ENCODE assay signal across 8 cellular contexts in genomic region chr17:40317880-40318834, GRCh38. TPM values are rescaled to one million over a fixed set of nuclear protein-coding genes. Genes with fewer than 3 reads are reported as not detected.
A peak's percentile ranks its signal among the peaks of the same experiment; 100 is the strongest.
DNase-seq lines count a peak whose midpoint lies in the region; ATAC-seq and TF ChIP-seq lines count a peak whose summit lies in the region.

No MANE protein-coding gene starts in this region.

- H3K36me3 Mint-ChIP-seq in activated CD8-positive, alpha-beta T cell treated with anti-CD3 and anti-CD28 coated beads for 36 hours (ENCODE audit: low read depth): peaks cover 8% of the 10 kb centered on the region

- peaks cover 77% of the 10 kb centered on the region for H3K4me1 Mint-ChIP-seq in activated CD8-positive, alpha-beta T cell treated with anti-CD3 and anti-CD28 coated beads for 36 hours (ENCODE audit: low read depth)

- H3K27ac Mint-ChIP-seq in activated CD8-positive, alpha-beta T cell treated with anti-CD3 and anti-CD28 coated beads for 36 hours: peak overlapping the region; percentile 99

- H3K4me3 Mint-ChIP-seq in activated CD8-positive, alpha-beta T cell treated with anti-CD3 and anti-CD28 coated beads for 36 hours: peak overlapping the region; percentile 98

- DNase-seq in NCI-H82 (lab: John Stamatoyannopoulos, UW) (peak; percentile 99), lung (ENCODE audit: low spot score) (peak; percentile 95)
- DNase-seq in activated CD8-positive, alpha-beta T cell treated with anti-CD3 and anti-CD28 coated beads for 36 hours: peak; percentile 95
- DNase-seq in stimulated activated CD4-positive, alpha-beta T cell treated with anti-CD3 and anti-CD28 coated beads, TNF-alpha, amount 100 ng/mL, for 24 hours (ENCODE audit: low read depth in 3 of 3): peak; percentile 84 to 92 (median 84)

- no peaks in the 10 kb centered on the region for H3K36me3 ChIP-seq in ectodermal cell (ENCODE audit: control insufficient read depth, insufficient read depth, low read length)
- peaks cover 0 to 3% of the 10 kb centered on the region in 2 donors for H3K36me3 ChIP-seq in lung (ENCODE audit: control insufficient read depth in 2 of 2, insufficient read depth in 2 of 2, low read length in 2 of 2)

- peaks cover 64% of the 10 kb centered on the region for H3K4me1 ChIP-seq in ectodermal cell (ENCODE audit: control insufficient read depth, insufficient read depth, low read length)
- peaks cover 34 to 64% of the 10 kb centered on the region in 2 donors for H3K4me1 ChIP-seq in lung (ENCODE audit: control insufficient read depth in 2 of 2, insufficient read depth in 2 of 2, low read length in 2 of 2)

- TF ChIP-seq CTCF in C4-2B (conservative IDR thresholded peaks at IDR 0.05) (no peak), lung (IDR thresholded peaks at IDR 0.05; ENCODE audit: control extremely low read depth, extremely low read depth) (no peak)
- no peak for TF ChIP-seq CTCF in activated CD8-positive, alpha-beta T cell treated with anti-CD3 and anti-CD28 coated beads for 36 hours (IDR thresholded peaks at IDR 0.05)

- H3K9me3 Mint-ChIP-seq in activated CD8-positive, alpha-beta T cell treated with anti-CD3 and anti-CD28 coated beads for 36 hours: no peaks in the 10 kb centered on the region

- peak; percentile 53 for ATAC-seq in GM19395 (IDR thresholded peaks at IDR 0.05; ENCODE audit: unreplicated experiment)
- ATAC-seq in HG03571 (IDR thresholded peaks at IDR 0.05; ENCODE audit: unreplicated experiment): peak; percentile 54
- ATAC-seq in activated CD8-positive, alpha-beta T cell treated with anti-CD3 and anti-CD28 coated beads for 36 hours: peak; percentile 68
- ATAC-seq in lung (ENCODE audit: insufficient read depth, low FRiP score): peak; percentile 92

- CTCF ChIA-PET in activated CD8-positive, alpha-beta T cell treated with anti-CD3 and anti-CD28 coated beads for 36 hours (lab: Charles Lee): interaction anchor here (1.2 to 42.0 kb wide), 14 partner anchors 8 to 221 kb away, joined by 3 to 780 read pairs (median 9); partner anchors contain the start of gene WIPF2

- H3K4me3 ChIP-seq in ectodermal cell (ENCODE audit: insufficient read depth, low read depth, low read length) (peak overlapping the region; percentile 89), lung (peak overlapping the region; percentile 86)

- POLR2A ChIA-PET in activated CD8-positive, alpha-beta T cell treated with anti-CD3 and anti-CD28 coated beads for 36 hours (lab: Charles Lee): interaction anchor here (0.7 to 11.5 kb wide), 13 partner anchors 8 to 54 kb away, joined by 3 to 101 read pairs (median 4); partner anchors contain the start of genes CDC6 and RARA

- no peaks in the 10 kb centered on the region for H3K9me3 ChIP-seq in ectodermal cell (ENCODE audit: control insufficient read depth, low read length)
- no peaks in the 10 kb centered on the region for H3K9me3 ChIP-seq in lung (ENCODE audit: control insufficient read depth in 2 of 2, insufficient read depth in 1 of 2, low read length in 1 of 2)

- WGBS in ectodermal cell, 2 experiments: 0 to 1% methylated on average over 70 of the region's 70 CpGs
- 0% methylated on average over 69 to 70 of the region's 70 CpGs for WGBS in lung, 2 donors

- H3K27me3 ChIP-seq in ectodermal cell (ENCODE audit: control insufficient read depth, insufficient read depth, low read length, poor library complexity, severe bottlenecking) (peaks cover 37% of the 10 kb centered on the region), lung (ENCODE audit: control insufficient read depth, insufficient read depth) (no peaks in the 10 kb centered on the region)

- intact Hi-C loops in activated CD8-positive, alpha-beta T cell treated with anti-CD3 and anti-CD28 coated beads for 36 hours (cut with micrococcal nuclease): no loop called here

- H3K27ac ChIP-seq in C4-2B: peak overlapping the region; percentile 84
- H3K27ac ChIP-seq in ectodermal cell (ENCODE audit: insufficient read depth, low read depth, low read length, poor library complexity, severe bottlenecking): no peak overlapping the region
- H3K27ac ChIP-seq in lung (ENCODE audit: low read depth in 1 of 2, low read length in 1 of 2): peak overlapping the region; percentile 93 to 97

- no peaks in the 10 kb centered on the region for H3K27me3 Mint-ChIP-seq in activated CD8-positive, alpha-beta T cell treated with anti-CD3 and anti-CD28 coated beads for 36 hours

RNA-seq across cellular contexts. Expression of gene RARA, which starts 9.2 kb away (rescaled TPM):
- total RNA-seq in activated CD8-positive, alpha-beta T cell treated with anti-CD3 and anti-CD28 coated beads for 36 hours: 10 to 100 TPM; 34.7 to 36.2 TPM
- 14.2 TPM for polyA plus RNA-seq in ectodermal cell (2013, experiment 1 of 4)
- polyA plus RNA-seq in ectodermal cell (2013, experiment 2 of 4): 19.1 TPM
- 16.9 TPM for polyA plus RNA-seq in ectodermal cell (2013, experiment 3 of 4)
- 19.9 TPM for polyA plus RNA-seq in ectodermal cell (2013, experiment 4 of 4)
- 10 to 100 TPM; 36.4 to 75.3 TPM for total RNA-seq in lung
- 10 to 100 TPM; 49.8 to 51.7 TPM for polyA plus RNA-seq in lung

RNA-seq across cellular contexts. Expression of gene CDC6, which starts 30.5 kb away (rescaled TPM):
- 100 to 1,000 TPM; 110 to 118 TPM for total RNA-seq in activated CD8-positive, alpha-beta T cell treated with anti-CD3 and anti-CD28 coated beads for 36 hours
- 66.7 TPM for polyA plus RNA-seq in ectodermal cell (2013, experiment 1 of 4)
- polyA plus RNA-seq in ectodermal cell (2013, experiment 2 of 4): 69.9 TPM
- 49.9 TPM for polyA plus RNA-seq in ectodermal cell (2013, experiment 3 of 4)
- polyA plus RNA-seq in ectodermal cell (2013, experiment 4 of 4): 49.4 TPM
- 1 to 10 TPM; 5.5 to 5.7 TPM for total RNA-seq in lung
- 1 to 10 TPM; 3.3 to 6.0 TPM for polyA plus RNA-seq in lung

RNA-seq across cellular contexts. Expression of gene GJD3, which starts 46.4 kb away (rescaled TPM):
- total RNA-seq in activated CD8-positive, alpha-beta T cell treated with anti-CD3 and anti-CD28 coated beads for 36 hours: not detected
- polyA plus RNA-seq in ectodermal cell (2013, experiment 1 of 4): not detected
- 0.46 TPM for polyA plus RNA-seq in ectodermal cell (2013, experiment 2 of 4)
- 0.32 TPM for polyA plus RNA-seq in ectodermal cell (2013, experiment 3 of 4)
- polyA plus RNA-seq in ectodermal cell (2013, experiment 4 of 4): not detected
- 1 to 10 TPM in 1 of 2 donors, not detected in 1; 3.6 TPM for total RNA-seq in lung
- polyA plus RNA-seq in lung: 1 to 10 TPM in 1 of 2 donors, under 1 TPM in 1; 0.53 to 1.4 TPM

Comparison
In these comparisons a context has a peak if more than half of its experiments do, and no peak if none do; other contexts are left out.
1. RNA of gene CDC6, which starts 30.5 kb away (total RNA-seq): 110 to 118 TPM in activated CD8-positive, alpha-beta T cell treated with anti-CD3 and anti-CD28 coated beads for 36 hours; 5.5 to 5.7 TPM in lung; every median in the first group is over 10 times any median in the second.
2. Peak in every context shown above with its lines, with median percentiles within 50 percentile points of each other: ATAC-seq and DNase-seq.